1 cellular context compared by ENCODE assay signal in genomic region chr17:68200689-68201424, GRCh38.
TF ChIP-seq lines count a peak whose summit lies in the region.

No MANE protein-coding gene starts in this region.

TF ChIP-seq in HepG2, 621 proteins besides CTCF, POLR2A, EP300 and RAD21 (continued from another document and continues in another):
- TF ChIP-seq ZNF572 (CRISPR knock-in tag; IDR thresholded peaks at IDR 0.05) (no peak), ZNF704 (CRISPR knock-in tag; IDR thresholded peaks at IDR 0.05; ENCODE audit: borderline replicate concordance) (0 out of 2 replicates have a peak, but pooled peaks have one; percentile 47), IRF1 (CRISPR knock-in tag; IDR thresholded peaks at IDR 0.05; ENCODE audit: low read depth) (no peak), SMYD3 (CRISPR knock-in tag; IDR thresholded peaks at IDR 0.05) (no peak), IRX3 (CRISPR knock-in tag; IDR thresholded peaks at IDR 0.05; ENCODE audit: borderline replicate concordance, low read depth) (no peak), ZNF234 (CRISPR knock-in tag; conservative IDR thresholded peaks at IDR 0.05) (no peak), ZNF83 (CRISPR knock-in tag; IDR thresholded peaks at IDR 0.05; ENCODE audit: borderline replicate concordance) (no peak), SSRP1 (CRISPR knock-in tag; IDR thresholded peaks at IDR 0.05) (peak; percentile 64; the same call in 1 of the 2 replicates), ZNF530 (CRISPR knock-in tag; IDR thresholded peaks at IDR 0.05; ENCODE audit: low read depth) (no peak), PRDM4 (CRISPR knock-in tag; IDR thresholded peaks at IDR 0.05; ENCODE audit: borderline replicate concordance) (no peak), ZNF18 (CRISPR knock-in tag; IDR thresholded peaks at IDR 0.05; ENCODE audit: insufficient replicate concordance) (no peak), NR2F6 (IDR thresholded peaks at IDR 0.05) (no peak), NR2F6 (CRISPR knock-in tag; IDR thresholded peaks at IDR 0.05) (0 out of 2 replicates have a peak, but pooled peaks have one; percentile 37), ZBTB14 (CRISPR knock-in tag; IDR thresholded peaks at IDR 0.05) (0 out of 2 replicates have a peak, but pooled peaks have one; percentile 13), MEIS1 (CRISPR knock-in tag; IDR thresholded peaks at IDR 0.05; ENCODE audit: borderline replicate concordance) (peak; percentile 89), ZNF709 (CRISPR knock-in tag; IDR thresholded peaks at IDR 0.05) (no peak), SNRNP70 (IDR thresholded peaks at IDR 0.05; ENCODE audit: low read depth, low read length) (no peak), SMARCC2 (IDR thresholded peaks at IDR 0.05) (no peak), HOXA7 (CRISPR knock-in tag; IDR thresholded peaks at IDR 0.05) (no peak), PLRG1 (conservative IDR thresholded peaks at IDR 0.05) (no peak), ZBTB40 (IDR thresholded peaks at IDR 0.05) (no peak), ZBTB40 (CRISPR knock-in tag; IDR thresholded peaks at IDR 0.05) (no peak), ZNF580 (CRISPR knock-in tag; IDR thresholded peaks at IDR 0.05; ENCODE audit: borderline replicate concordance, low read depth) (peak; percentile 93; the same call in 1 of the 2 replicates), TEAD2 (CRISPR knock-in tag; IDR thresholded peaks at IDR 0.05) (no peak), KLF13 (CRISPR knock-in tag; IDR thresholded peaks at IDR 0.05) (no peak), HNRNPH1 (optimal IDR thresholded peaks at IDR 0.05; ENCODE audit: low read depth, low read length) (no peak), AKNA (CRISPR knock-in tag; IDR thresholded peaks at IDR 0.05; ENCODE audit: borderline replicate concordance) (no peak), FOXC1 (CRISPR knock-in tag; IDR thresholded peaks at IDR 0.05; ENCODE audit: borderline replicate concordance) (peak; percentile 95), SMC3 (IDR thresholded peaks at IDR 0.05; ENCODE audit: low read length) (peak; percentile 46; the same call in 1 of the 2 replicates), ARID3A (IDR thresholded peaks at IDR 0.05; ENCODE audit: low read depth, low read length) (no peak), HOXA5 (CRISPR knock-in tag; IDR thresholded peaks at IDR 0.05) (peak; percentile 49; the same call in 1 of the 2 replicates), MBD4 (IDR thresholded peaks at IDR 0.05; ENCODE audit: borderline replicate concordance, low read length) (no peak), NR2F1 (CRISPR knock-in tag; IDR thresholded peaks at IDR 0.05) (no peak), KLF11 (CRISPR knock-in tag; IDR thresholded peaks at IDR 0.05) (no peak)
